24 cellular contexts compared by ENCODE assay signal in the genomic region with DNA sequence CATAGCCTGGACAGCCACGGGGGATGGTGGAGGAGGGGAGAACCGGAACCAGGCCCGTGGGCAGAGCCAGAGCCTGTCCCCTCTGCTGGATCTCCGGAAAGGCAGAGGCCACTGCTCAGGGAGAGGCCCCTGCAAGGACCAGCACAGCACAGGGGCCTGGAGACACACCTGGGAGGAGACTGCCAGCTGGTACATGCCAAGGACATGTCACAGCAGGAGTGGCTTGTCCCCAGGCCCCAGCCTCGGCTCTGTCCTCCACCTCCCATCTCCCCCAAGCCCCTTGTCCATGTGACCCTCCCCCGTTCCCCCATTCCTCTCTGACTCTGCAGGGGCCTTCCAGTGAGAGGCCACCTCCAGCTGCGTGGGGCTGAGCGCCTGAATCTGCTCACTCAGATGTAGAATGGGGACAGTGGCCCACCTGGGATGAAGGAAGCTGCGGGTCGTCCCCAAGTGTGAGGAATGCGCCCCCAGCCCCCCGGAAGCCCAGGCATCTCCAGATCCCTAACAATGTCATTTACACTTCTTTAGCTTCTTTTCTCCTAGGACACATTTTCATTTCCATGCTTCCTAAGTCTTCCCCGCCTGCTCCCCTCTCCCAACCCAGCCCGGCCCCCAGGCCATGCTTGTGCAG.
DNase-seq lines count a peak whose midpoint lies in the region; ATAC-seq, FAIRE-seq and TF ChIP-seq lines count a peak whose summit lies in the region.
"Had no signal": no experiment of that assay in that cellular context is flagged by ENCODE, and none has a peak within 500 bp of the region (broad histone marks: within the 10 kb centered on the region; RNA-seq: fewer than 3 reads in every experiment).

No MANE protein-coding gene starts in this region.

- H2AK5ac ChIP-seq in H1 (ENCODE audit: low read depth, low read length), result peak overlapping the region; percentile 99; the same call in 1 of the 2 replicates

- H2BK20ac ChIP-seq in H1 (ENCODE audit: low read length), result peak overlapping the region; percentile 100

- peak overlapping the region; percentile 86 for H4K5ac ChIP-seq in H1 (ENCODE audit: insufficient read length, low read depth, low read length)

- no peaks in the 10 kb centered on the region for H3K9me3 Mint-ChIP-seq in natural killer cell treated with Interleukin-12 subunit alpha and Interleukin-12 subunit beta and Interleukin-15 and Interleukin-18, amount 100 ng/mL, for 72 hours
- H3K9me3 Mint-ChIP-seq in natural killer cell, result peaks cover 0 to 10% of the 10 kb centered on the region in 2 donors

- no peak overlapping the region for H3K4me3 ChIP-seq in H1 (ENCODE audit: extremely low read depth in 1 of 4, insufficient read depth in 2 of 4, low read depth in 3 of 4, low read length in 4 of 4)
- H3K4me3 ChIP-seq: GM23248 had no signal

- no peak for FAIRE-seq in H1 (lab: Jason Lieb, UNC)
- FAIRE-seq: GM12892, GM18507 had no signal

- H3K9ac ChIP-seq in H1 (replicated peaks in 1 of 4; ENCODE audit: extremely low read depth in 1 of 4, low read depth in 3 of 4, low read length in 3 of 4), result no peak overlapping the region; a peak in 1 of 7 replicates
- H3K9ac ChIP-seq: GM23248 had no signal

- WGBS in H1 (ENCODE audit: extremely low coverage in 1 of 2, insufficient coverage in 1 of 2, insufficient read length in 1 of 2, insufficient replicate concordance in 2 of 2, low coverage in 1 of 2, low lambda C conversion rate in 2 of 2, missing lambda C conversion rate in 1 of 2), 2 experiments, result 5% methylated on average over 11 of the region's 14 CpGs; no CpG with 5 or more reads in 1 of the 2 experiments

- ATAC-seq in natural killer cell treated with Interleukin-12 subunit alpha and Interleukin-12 subunit beta and Interleukin-15 and Interleukin-18, amount 100 ng/mL, for 72 hours, result peak; percentile 26 to 58
- no peak for ATAC-seq in natural killer cell
- no peak for ATAC-seq in T-helper 17 cell
- ATAC-seq: PC-3 had no signal

- no peak overlapping the region for H3K14ac ChIP-seq in H1 (ENCODE audit: insufficient read length)

- H3K9me3 ChIP-seq in H1 (ENCODE audit: insufficient read depth in 2 of 2, low read depth in 1 of 2, low read length in 1 of 2) (no peaks in the 10 kb centered on the region), T-helper 17 cell (ENCODE audit: control insufficient read depth, low read length, poor library complexity, severe bottlenecking) (no peaks in the 10 kb centered on the region)

- no peaks in the 10 kb centered on the region for H3K79me2 ChIP-seq in H1 (ENCODE audit: control insufficient read depth in 1 of 2, insufficient read depth in 2 of 2, low read length in 2 of 2)

- peak overlapping the region; percentile 99 for H2BK120ac ChIP-seq in H1 (replicated peaks; ENCODE audit: low read depth, low read length)

- peaks cover 0 to 8% of the 10 kb centered on the region in 2 donors for H3K27me3 Mint-ChIP-seq in natural killer cell treated with Interleukin-12 subunit alpha and Interleukin-12 subunit beta and Interleukin-15 and Interleukin-18, amount 100 ng/mL, for 72 hours
- H3K27me3 Mint-ChIP-seq in natural killer cell (ENCODE audit: low read depth in 2 of 2) (peaks cover 11 to 19% of the 10 kb centered on the region in 2 donors), T-helper 17 cell (peaks cover 23% of the 10 kb centered on the region)
- H3K27me3 Mint-ChIP-seq: CD4-positive, CD25-positive, alpha-beta regulatory T cell had no signal

- H3K36me3 Mint-ChIP-seq in natural killer cell treated with Interleukin-12 subunit alpha and Interleukin-12 subunit beta and Interleukin-15 and Interleukin-18, amount 100 ng/mL, for 72 hours, result no peaks in the 10 kb centered on the region
- H3K36me3 Mint-ChIP-seq in natural killer cell (no peaks in the 10 kb centered on the region), T-helper 17 cell (ENCODE audit: low read depth) (no peaks in the 10 kb centered on the region)
- H3K36me3 Mint-ChIP-seq: CD4-positive, CD25-positive, alpha-beta regulatory T cell had no signal

- intact Hi-C loops in natural killer cell (cut with micrococcal nuclease), result no loop called here

- no peak overlapping the region for H3K27ac Mint-ChIP-seq in natural killer cell treated with Interleukin-12 subunit alpha and Interleukin-12 subunit beta and Interleukin-15 and Interleukin-18, amount 100 ng/mL, for 72 hours
- no peak overlapping the region for H3K27ac Mint-ChIP-seq in natural killer cell
- no peak overlapping the region for H3K27ac Mint-ChIP-seq in T-helper 17 cell
- H3K27ac Mint-ChIP-seq: CD4-positive, CD25-positive, alpha-beta regulatory T cell; IgD-negative memory B cell had no signal

- H3K4ac ChIP-seq in H1 (replicated peaks; ENCODE audit: insufficient read length, low read depth, low read length), result peak overlapping the region; percentile 86

- TF ChIP-seq CTCF in natural killer cell (IDR thresholded peaks at IDR 0.05), result no peak
- no peak for TF ChIP-seq CTCF in H1 (IDR thresholded peaks at IDR 0.05; ENCODE audit: control extremely low read depth in 1 of 3, insufficient read depth in 1 of 3, low read depth in 1 of 3, low read length in 3 of 3)

- no peak overlapping the region for H2AFZ ChIP-seq in H1 (ENCODE audit: low read length)
- H2AFZ ChIP-seq: GM23248 had no signal

- H3K27me3 ChIP-seq in H1 (replicated peaks in 1 of 4; ENCODE audit: control insufficient read depth in 3 of 4, extremely low read depth in 1 of 4, insufficient read depth in 3 of 4, low read length in 3 of 4), result no peaks in the 10 kb centered on the region; a peak in 2 of 7 replicates

- H4K20me1 ChIP-seq in H1 (replicated peaks in 1 of 2; ENCODE audit: control insufficient read depth in 1 of 2, insufficient read depth in 2 of 2, low read length in 2 of 2), result no peaks in the 10 kb centered on the region

- 0 out of 8 replicates have a peak, but pooled peaks cover 0 to 2% (median 0%) of the 10 kb centered on the region in 4 experiments for H3K36me3 ChIP-seq in H1 (ENCODE audit: control insufficient read depth in 2 of 4, insufficient read depth in 4 of 4, low read length in 3 of 4)

- no peak; a peak in 1 of 4 replicates for TF ChIP-seq RAD21 in H1 (IDR thresholded peaks at IDR 0.05 in 1 of 2, conservative IDR thresholded peaks at IDR 0.05 in 1 of 2; ENCODE audit: low read depth in 2 of 2, low read length in 2 of 2)

- H3K4me1 Mint-ChIP-seq in natural killer cell treated with Interleukin-12 subunit alpha and Interleukin-12 subunit beta and Interleukin-15 and Interleukin-18, amount 100 ng/mL, for 72 hours (ENCODE audit: low read depth in 2 of 2), result no peaks in the 10 kb centered on the region
- no peaks in the 10 kb centered on the region for H3K4me1 Mint-ChIP-seq in natural killer cell
- H3K4me1 Mint-ChIP-seq in T-helper 17 cell, result no peaks in the 10 kb centered on the region
- H3K4me1 Mint-ChIP-seq: CD4-positive, CD25-positive, alpha-beta regulatory T cell; IgD-negative memory B cell had no signal

- POLR2A ChIA-PET in H1 (lab: Charles Lee; ENCODE audit: partially characterized antibody), result interaction anchor here (0.8 to 1.3 kb wide), 10 partner anchors 9 to 352 kb away, joined by 3 to 17 read pairs (median 4); no protein-coding TSS in a partner anchor

- peak overlapping the region; percentile 42 to 55 for H3K4me2 ChIP-seq in H1 (ENCODE audit: insufficient read depth in 1 of 2, low read depth in 2 of 2, low read length in 2 of 2)

- H3K4me3 Mint-ChIP-seq in natural killer cell treated with Interleukin-12 subunit alpha and Interleukin-12 subunit beta and Interleukin-15 and Interleukin-18, amount 100 ng/mL, for 72 hours, result no peak overlapping the region
- H3K4me3 Mint-ChIP-seq in natural killer cell (no peak overlapping the region), T-helper 17 cell (no peak overlapping the region)
- H3K4me3 Mint-ChIP-seq: CD4-positive, CD25-positive, alpha-beta regulatory T cell; IgD-negative memory B cell had no signal

- H3K56ac ChIP-seq in H1 (replicated peaks; ENCODE audit: insufficient read length, low read depth, low read length), result peak overlapping the region; percentile 99

- peak in 1 of 2 experiments; percentile 74; a peak in 1 of 3 replicates for TF ChIP-seq EP300 in H1 (IDR thresholded peaks at IDR 0.05; ENCODE audit: borderline replicate concordance in 1 of 2, low read depth in 2 of 2, low read length in 2 of 2)

- peak overlapping the region; percentile 83 for H3K27ac ChIP-seq in H1 (ENCODE audit: low read depth, low read length)
- H3K27ac ChIP-seq: GM23248 had no signal

- H4K8ac ChIP-seq in H1 (ENCODE audit: extremely low read depth, insufficient read depth, low read length), result no peak overlapping the region

- H2BK15ac ChIP-seq in H1 (ENCODE audit: low read length), result peak overlapping the region; percentile 83; the same call in 1 of the 2 replicates

- peak overlapping the region; percentile 99 for H2BK12ac ChIP-seq in H1 (ENCODE audit: low read depth, low read length)

- no peaks in the 10 kb centered on the region for H3K79me1 ChIP-seq in H1 (ENCODE audit: low read depth, low read length)

- CTCF ChIA-PET in H1 (lab: Charles Lee; ENCODE audit: partially characterized antibody), result interaction anchor here (0.8 to 1.4 kb wide), 5 partner anchors 19 to 358 kb away, joined by 3 to 4 read pairs (median 3); no protein-coding TSS in a partner anchor

- peak overlapping the region; percentile 100 for H4K91ac ChIP-seq in H1 (replicated peaks; ENCODE audit: insufficient read length, low read length)

- peak overlapping the region; percentile 100 for H3K18ac ChIP-seq in H1 (ENCODE audit: extremely low read depth, low read length)

- H3K23me2 ChIP-seq in H1 (ENCODE audit: low read depth, low read length), result no peaks in the 10 kb centered on the region

- H2BK5ac ChIP-seq in H1 (ENCODE audit: low read depth, low read length), result peak overlapping the region; percentile 100

- H3K4me1 ChIP-seq in H1 (replicated peaks in 1 of 4; ENCODE audit: control insufficient read depth in 3 of 4, insufficient read depth in 4 of 4, low read length in 3 of 4), result peaks cover 22 to 60% (median 39%) of the 10 kb centered on the region in 4 experiments

- no peak for TF ChIP-seq POLR2A in H1 (IDR thresholded peaks at IDR 0.05; ENCODE audit: control extremely low read depth in 1 of 2, low read depth in 2 of 2, low read length in 2 of 2)

- H3K23ac ChIP-seq in H1 (ENCODE audit: insufficient read length), result no peak overlapping the region

- DNase-seq in natural killer cell treated with Interleukin-12 subunit alpha and Interleukin-12 subunit beta and Interleukin-15 and Interleukin-18, amount 100 ng/mL, for 72 hours (ENCODE audit: low spot score), result no peak
- no peak for DNase-seq in natural killer cell
- peak in 1 of 2 experiments; percentile 86 for DNase-seq in H1 (ENCODE audit: low read depth in 1 of 2, low spot score in 2 of 2)
- peak; percentile 87 for DNase-seq in mesenteric fat pad (ENCODE audit: low spot score)
- DNase-seq in DMS114 treated with DMSO at 0.1 percent for 48 hours (lab: John Stamatoyannopoulos, UW; ENCODE audit: unreplicated experiment), result no peak
- DNase-seq in NCI-H1048 (lab: John Stamatoyannopoulos, UW), result no peak
- no peak for DNase-seq in kidney glomerular epithelial cell (lab: John Stamatoyannopoulos, UW)
- no peak for DNase-seq in T-helper 17 cell
- DNase-seq: 8988T; CD4-positive, CD25-positive, alpha-beta regulatory T cell; COR-L47; DMS153; GM23248; Karpas-422; NCI-H1436; NCI-H1930; NCI-H345; NCI-H524 treated with DMSO at 0.1 percent for 48 hours; PC-3; RPMI8226; SHP77 treated with DMSO at 0.1 percent for 48 hours had no signal

TF ChIP-seq in H1, 55 proteins besides CTCF, POLR2A, EP300 and RAD21 (continues in another document):
- TF ChIP-seq CTBP2 (IDR thresholded peaks at IDR 0.05; ENCODE audit: borderline replicate concordance, insufficient read depth, insufficient read length, low read length), result peak; percentile 96

Comparison
In these comparisons a context has a peak if more than half of its experiments do, and no peak if none do; other contexts are left out.
1. ATAC-seq: peak in natural killer cell treated with Interleukin-12 subunit alpha and Interleukin-12 subunit beta and Interleukin-15 and Interleukin-18, amount 100 ng/mL, for 72 hours (2 of 2); none in natural killer cell (0 of 3) and T-helper 17 cell (single experiment).